8 cellular contexts compared by ENCODE assay signal in genomic region chr17:77424585-77425344, GRCh38.
DNase-seq lines count a peak whose midpoint lies in the region; ATAC-seq and TF ChIP-seq lines count a peak whose summit lies in the region.

No MANE protein-coding gene starts in this region.

- H3K36me3 Mint-ChIP-seq in activated CD4-positive, alpha-beta memory T cell treated with anti-CD3 and anti-CD28 coated beads, Interleukin-2, amount 10 ng/mL, durations not matched to agents 7 days and 5 days (ENCODE audit: low read depth) = peaks cover 35% of the 10 kb centered on the region

- H3K4me3 ChIP-seq in epithelial cell of proximal tubule (ENCODE audit: low read depth, low read length) (peak overlapping the region; percentile 19), muscle layer of colon (ENCODE audit: low read depth in 1 of 2, low read length in 2 of 2) (peak overlapping the region in 1 of 2 donors; percentile 44)

- no peaks in the 10 kb centered on the region for H3K27me3 Mint-ChIP-seq in activated CD4-positive, alpha-beta memory T cell treated with anti-CD3 and anti-CD28 coated beads, Interleukin-2, amount 10 ng/mL, durations not matched to agents 7 days and 5 days

- DNase-seq in A172 (ENCODE audit: low spot score) (peak; percentile 86), NCI-H69 (lab: John Stamatoyannopoulos, UW) (peak; percentile 28), epithelial cell of proximal tubule (ENCODE audit: low read depth) (no peak), NCI-H187 treated with DMSO at 0.1 percent for 48 hours (lab: John Stamatoyannopoulos, UW) (no peak)
- no peak for DNase-seq in activated CD4-positive, alpha-beta memory T cell treated with anti-CD3 and anti-CD28 coated beads, Interleukin-2, amount 10 ng/mL, durations not matched to agents 7 days and 5 days

- H3K9ac ChIP-seq in muscle layer of colon (ENCODE audit: low read length) = peak overlapping the region; percentile 83

- no peak for ATAC-seq in HG03159 (IDR thresholded peaks at IDR 0.05; ENCODE audit: unreplicated experiment)
- ATAC-seq in GM21619 (IDR thresholded peaks at IDR 0.05; ENCODE audit: unreplicated experiment) = no peak

- no peak for TF ChIP-seq CTCF in epithelial cell of proximal tubule (conservative IDR thresholded peaks at IDR 0.05; ENCODE audit: low read depth, low read length)

- H3K4me3 Mint-ChIP-seq in activated CD4-positive, alpha-beta memory T cell treated with anti-CD3 and anti-CD28 coated beads, Interleukin-2, amount 10 ng/mL, durations not matched to agents 7 days and 5 days = no peak overlapping the region

- H3K4me1 ChIP-seq in muscle layer of colon (ENCODE audit: insufficient read depth, low read length) = peaks cover 96% of the 10 kb centered on the region

- no peaks in the 10 kb centered on the region for H3K27me3 ChIP-seq in muscle layer of colon (ENCODE audit: control insufficient read depth in 1 of 2, insufficient read depth in 2 of 2, low read length in 2 of 2)

- no peak overlapping the region for H3K27ac Mint-ChIP-seq in activated CD4-positive, alpha-beta memory T cell treated with anti-CD3 and anti-CD28 coated beads, Interleukin-2, amount 10 ng/mL, durations not matched to agents 7 days and 5 days

- no peaks in the 10 kb centered on the region for H3K36me3 ChIP-seq in muscle layer of colon (ENCODE audit: insufficient read depth, low read length)

- peaks cover 63% of the 10 kb centered on the region for H3K4me1 Mint-ChIP-seq in activated CD4-positive, alpha-beta memory T cell treated with anti-CD3 and anti-CD28 coated beads, Interleukin-2, amount 10 ng/mL, durations not matched to agents 7 days and 5 days

- H3K27ac ChIP-seq in muscle layer of colon (ENCODE audit: low read depth, low read length) = peak overlapping the region; percentile 96

- no peaks in the 10 kb centered on the region for H3K9me3 Mint-ChIP-seq in activated CD4-positive, alpha-beta memory T cell treated with anti-CD3 and anti-CD28 coated beads, Interleukin-2, amount 10 ng/mL, durations not matched to agents 7 days and 5 days

- POLR2A ChIA-PET in activated CD4-positive, alpha-beta memory T cell treated with anti-CD3 and anti-CD28 coated beads, Interleukin-2, amount 10 ng/mL, durations not matched to agents 7 days and 5 days (lab: Charles Lee) = interaction anchor here (0.7 to 2.2 kb wide), 12 partner anchors 8 to 82 kb away, joined by 3 to 7 read pairs (median 3); no protein-coding TSS in a partner anchor

- no peaks in the 10 kb centered on the region for H3K9me3 ChIP-seq in muscle layer of colon (ENCODE audit: low read length)

- CTCF ChIA-PET in activated CD4-positive, alpha-beta memory T cell treated with anti-CD3 and anti-CD28 coated beads, Interleukin-2, amount 10 ng/mL, durations not matched to agents 7 days and 5 days (lab: Charles Lee) = interaction anchor here (0.8 to 2.2 kb wide), 5 partner anchors 9 to 93 kb away, joined by 3 to 7 read pairs (median 3); no protein-coding TSS in a partner anchor

Comparison
In these comparisons a context has a peak if more than half of its experiments do, and no peak if none do; other contexts are left out.
1. DNase-seq: peak in A172 (single experiment) and NCI-H69 (single experiment); none in epithelial cell of proximal tubule (single experiment), NCI-H187 treated with DMSO at 0.1 percent for 48 hours (single experiment) and activated CD4-positive, alpha-beta memory T cell treated with anti-CD3 and anti-CD28 coated beads, Interleukin-2, amount 10 ng/mL, durations not matched to agents 7 days and 5 days (single experiment).